Comparison of ENCODE assay signal across 10 cellular contexts in genomic region chr6:158686311-158686710, GRCh38. TPM values are rescaled to one million over a fixed set of nuclear protein-coding genes. Genes with fewer than 3 reads are reported as not detected.
DNase-seq lines count a peak whose midpoint lies in the region; ATAC-seq lines count a peak whose summit lies in the region.
"Had no signal": no experiment of that assay in that cellular context is flagged by ENCODE, and none has a peak within 500 bp of the region (broad histone marks: within the 10 kb centered on the region; RNA-seq: fewer than 3 reads in every experiment).

No MANE protein-coding gene starts in this region.

- peaks cover 22 to 40% (median 37%) of the 10 kb centered on the region in 4 donors for H3K4me1 Mint-ChIP-seq in CD4-positive, CD25-positive, alpha-beta regulatory T cell
- peaks cover 16 to 20% (median 17%) of the 10 kb centered on the region in 3 donors for H3K4me1 Mint-ChIP-seq in naive B cell

- H3K27ac ChIP-seq in CD4-positive, CD25-positive, alpha-beta regulatory T cell (ENCODE audit: insufficient read depth, low read length, poor library complexity, severe bottlenecking), result peak overlapping the region; percentile 80
- H3K27ac ChIP-seq: HL-60 had no signal

- H3K36me3 Mint-ChIP-seq in CD4-positive, CD25-positive, alpha-beta regulatory T cell, result peaks cover 32% of the 10 kb centered on the region
- peaks cover 34 to 53% of the 10 kb centered on the region in 2 donors for H3K36me3 Mint-ChIP-seq in activated naive CD4-positive, alpha-beta T cell treated with anti-CD3 and anti-CD28 coated beads, Interleukin-2, amount 50 U/mL, for 72 hours
- no peaks in the 10 kb centered on the region for H3K36me3 Mint-ChIP-seq in naive B cell

- no peaks in the 10 kb centered on the region for H3K27me3 Mint-ChIP-seq in CD4-positive, CD25-positive, alpha-beta regulatory T cell
- peaks cover 6 to 9% (median 7%) of the 10 kb centered on the region in 3 donors for H3K27me3 Mint-ChIP-seq in naive B cell

- H3K27ac Mint-ChIP-seq in CD4-positive, CD25-positive, alpha-beta regulatory T cell, result peak overlapping the region; percentile 91 to 95 (median 91)
- peak overlapping the region; percentile 73 to 84 for H3K27ac Mint-ChIP-seq in activated naive CD4-positive, alpha-beta T cell treated with anti-CD3 and anti-CD28 coated beads, Interleukin-2, amount 50 U/mL, for 72 hours
- peak overlapping the region in 5 of 6 donors; percentile 6 to 94 (median 79) for H3K27ac Mint-ChIP-seq in naive B cell

- no peaks in the 10 kb centered on the region for H3K27me3 ChIP-seq in CD4-positive, CD25-positive, alpha-beta regulatory T cell (ENCODE audit: control insufficient read depth, insufficient read depth, low read length)
- H3K27me3 ChIP-seq: tibial nerve had no signal

- peak overlapping the region; percentile 68 to 79 (median 76) for H3K4me3 Mint-ChIP-seq in CD4-positive, CD25-positive, alpha-beta regulatory T cell
- H3K4me3 Mint-ChIP-seq in naive B cell, result peak overlapping the region in 2 of 8 donors; percentile 0 to 13

- peak overlapping the region; percentile 57 for H3K4me3 ChIP-seq in CD4-positive, CD25-positive, alpha-beta regulatory T cell (ENCODE audit: low read depth, low read length)
- H3K4me3 ChIP-seq: tibial nerve had no signal

- H3K36me3 ChIP-seq in CD4-positive, CD25-positive, alpha-beta regulatory T cell (ENCODE audit: control insufficient read depth, insufficient read depth, low read length), result peaks cover 23% of the 10 kb centered on the region
- H3K36me3 ChIP-seq: tibial nerve had no signal

- peaks cover 24% of the 10 kb centered on the region for H3K4me1 ChIP-seq in CD4-positive, CD25-positive, alpha-beta regulatory T cell (ENCODE audit: control insufficient read depth, insufficient read depth, low read length, poor library complexity, severe bottlenecking)

- H3K9me3 ChIP-seq in CD4-positive, CD25-positive, alpha-beta regulatory T cell (ENCODE audit: control insufficient read depth in 2 of 2, low read length in 2 of 2), result no peaks in the 10 kb centered on the region
- H3K9me3 ChIP-seq: tibial nerve had no signal

- no peak for DNase-seq in CD4-positive, CD25-positive, alpha-beta regulatory T cell
- DNase-seq in activated naive CD4-positive, alpha-beta T cell treated with anti-CD3 and anti-CD28 coated beads, Interleukin-2, amount 50 U/mL, for 72 hours (ENCODE audit: low spot score in 2 of 2), result no peak
- DNase-seq in naive B cell (no peak), medulla oblongata (ENCODE audit: extremely low spot score) (no peak), NCI-H2227 treated with DMSO at 0.1 percent for 48 hours (lab: John Stamatoyannopoulos, UW) (no peak)
- DNase-seq in stimulated activated CD4-positive, alpha-beta T cell treated with anti-CD3 and anti-CD28 coated beads, Interleukin-2, amount 100 ng/mL, for 48 hours, result no peak

- no peaks in the 10 kb centered on the region for H3K9me3 Mint-ChIP-seq in CD4-positive, CD25-positive, alpha-beta regulatory T cell
- no peaks in the 10 kb centered on the region for H3K9me3 Mint-ChIP-seq in activated naive CD4-positive, alpha-beta T cell treated with anti-CD3 and anti-CD28 coated beads, Interleukin-2, amount 50 U/mL, for 72 hours
- H3K9me3 Mint-ChIP-seq in naive B cell, result peaks cover 0 to 3% (median 0%) of the 10 kb centered on the region in 7 donors

- no peak for ATAC-seq in CD4-positive, CD25-positive, alpha-beta regulatory T cell (ENCODE audit: low read depth in 2 of 2)
- ATAC-seq in HG03342 (IDR thresholded peaks at IDR 0.05; ENCODE audit: unreplicated experiment) (peak; percentile 8), naive B cell (ENCODE audit: low read depth in 2 of 2) (no peak), HG03039 (IDR thresholded peaks at IDR 0.05; ENCODE audit: unreplicated experiment) (no peak)
- ATAC-seq in activated naive CD4-positive, alpha-beta T cell treated with anti-CD3 and anti-CD28 coated beads, Interleukin-2, amount 50 U/mL, for 72 hours, result no peak

RNA-seq across cellular contexts. Expression of gene SYTL3, which starts 36.5 kb away (rescaled TPM):
- 54.8 TPM for total RNA-seq in CD4-positive, CD25-positive, alpha-beta regulatory T cell
- polyA plus RNA-seq in CD4-positive, CD25-positive, alpha-beta regulatory T cell, result 10 to 100 TPM; 12.2 to 15.5 (median 13.8) TPM
- total RNA-seq in activated naive CD4-positive, alpha-beta T cell treated with anti-CD3 and anti-CD28 coated beads, Interleukin-2, amount 50 U/mL, for 72 hours, result 100 to 1,000 TPM; 122 to 143 TPM
- under 1 TPM in 4 of 6 donors, not detected in 2; 0.12 to 0.71 (median 0.31) TPM for polyA plus RNA-seq in naive B cell (ENCODE audit: low read depth in 6 of 6)

RNA-seq across cellular contexts. Expression of gene DYNLT1, which starts 41.8 kb away (rescaled TPM):
- 123 TPM for total RNA-seq in CD4-positive, CD25-positive, alpha-beta regulatory T cell
- 100 to 1,000 TPM; 103 to 127 (median 113) TPM for polyA plus RNA-seq in CD4-positive, CD25-positive, alpha-beta regulatory T cell
- 10 to 100 TPM; 51.4 to 91.0 TPM for total RNA-seq in activated naive CD4-positive, alpha-beta T cell treated with anti-CD3 and anti-CD28 coated beads, Interleukin-2, amount 50 U/mL, for 72 hours
- 10 to 100 TPM; 29.6 to 66.7 (median 39.1) TPM for polyA plus RNA-seq in naive B cell (ENCODE audit: low read depth in 6 of 6)
